ENCODE assay signal across 30 cellular contexts in the genomic region with DNA sequence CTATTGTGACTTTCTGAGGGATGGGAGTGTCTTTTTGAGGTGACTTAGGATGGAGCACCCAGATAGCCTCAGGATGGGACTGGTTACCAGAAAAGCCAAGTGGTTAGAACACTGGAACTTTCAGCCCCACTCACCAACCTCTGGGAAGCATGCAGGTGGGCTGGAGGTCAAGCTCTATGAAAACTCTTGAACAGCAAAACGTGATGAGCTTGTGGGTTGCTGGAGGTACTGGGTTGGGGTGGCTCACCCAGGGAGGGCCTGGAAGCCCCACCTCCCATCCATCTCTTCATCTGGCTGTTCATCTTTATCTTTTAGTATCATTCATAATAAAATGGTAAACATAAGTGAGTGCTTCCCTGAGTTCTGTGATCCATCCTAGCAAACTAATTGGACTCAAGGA.
"Had no signal": no experiment of that assay in that cellular context is flagged by ENCODE, and none has a peak within 500 bp of the region (broad histone marks: within the 10 kb centered on the region; RNA-seq: fewer than 3 reads in every experiment).

No MANE protein-coding gene starts in this region.

- H3K4me2 ChIP-seq: hepatocyte, neural progenitor cell had no signal

- H3K4me1 Mint-ChIP-seq: memory B cell, naive B cell, nephron had no signal

- H3K9me3 ChIP-seq: gastroesophageal sphincter, heart left ventricle, mucosa of descending colon, right lobe of liver, thoracic aorta, tibial nerve, upper lobe of left lung had no signal

- DNase-seq: cortex of kidney; dorsolateral prefrontal cortex; effector CD4-positive, alpha-beta T cell; endodermal cell; foreskin fibroblast; heart left ventricle; kidney; mucosa of descending colon; naive B cell; right lobe of liver; small intestine; stimulated activated CD4-positive, alpha-beta T cell treated with anti-CD3 and anti-CD28 coated beads, Interleukin-15, amount 100 ng/mL, for 24 hours; stimulated activated CD4-positive, alpha-beta T cell treated with anti-CD3 and anti-CD28 coated beads, Interleukin-2, amount 100 ng/mL, for 48 hours; stimulated activated naive B cell treated with anti-CD40 and anti-IgM and Interleukin-4, amounts not matched to agents 10 μg/mL and 1 μg/mL and 100 μg/mL, for 72 hours; upper lobe of left lung had no signal

- H3K4me1 ChIP-seq: gastroesophageal sphincter, heart left ventricle, neural progenitor cell, parathyroid adenoma, right lobe of liver, tibial nerve, upper lobe of left lung had no signal

- H3K27ac ChIP-seq: dorsolateral prefrontal cortex, epithelial cell of prostate, gastroesophageal sphincter, heart left ventricle, hepatocyte, neural progenitor cell, parathyroid adenoma, right lobe of liver, thoracic aorta, tibial nerve, upper lobe of left lung had no signal

- H3K36me3 ChIP-seq: gastroesophageal sphincter, heart left ventricle, neural progenitor cell, right lobe of liver, thoracic aorta, tibial nerve, upper lobe of left lung had no signal

- H3K4me3 Mint-ChIP-seq: endodermal cell; memory B cell; mesothelial cell of epicardium; naive B cell; nephron; neural progenitor cell; stimulated activated naive B cell treated with anti-CD40 and anti-IgM and Interleukin-4, amounts not matched to agents 10 μg/mL and 1 μg/mL and 100 μg/mL, for 72 hours; stimulated activated naive CD8-positive, alpha-beta T cell treated with anti-CD3 and anti-CD28 coated beads, Interleukin-15, Interleukin-2, amounts not matched to agents 100 ng/mL and 50 ng/mL, for 24 hours had no signal

- H3K27me3 Mint-ChIP-seq: progenitor cell of endocrine pancreas; stimulated activated naive CD8-positive, alpha-beta T cell treated with anti-CD3 and anti-CD28 coated beads, Interleukin-15, Interleukin-2, amounts not matched to agents 100 ng/mL and 50 ng/mL, for 24 hours had no signal

- H3K27me3 ChIP-seq: gastroesophageal sphincter, hepatocyte, neural progenitor cell, right lobe of liver, tibial nerve, upper lobe of left lung had no signal

- H3K79me2 ChIP-seq: hepatocyte, parathyroid adenoma had no signal

- H3K36me3 Mint-ChIP-seq: memory B cell; mesothelial cell of epicardium; naive B cell; neural progenitor cell; stimulated activated naive B cell treated with anti-CD40 and anti-IgM and Interleukin-4, amounts not matched to agents 10 μg/mL and 1 μg/mL and 100 μg/mL, for 72 hours had no signal

- H3K4me3 ChIP-seq: dorsolateral prefrontal cortex, gastroesophageal sphincter, heart left ventricle, hepatocyte, lung, mucosa of descending colon, neural progenitor cell, right lobe of liver, thoracic aorta, tibial nerve, upper lobe of left lung had no signal

- H2AFZ ChIP-seq: hepatocyte, neural progenitor cell, parathyroid adenoma had no signal

- H3K9me3 Mint-ChIP-seq: endodermal cell; memory B cell; naive B cell; nephron; neural progenitor cell; stimulated activated naive CD8-positive, alpha-beta T cell treated with anti-CD3 and anti-CD28 coated beads, Interleukin-15, Interleukin-2, amounts not matched to agents 100 ng/mL and 50 ng/mL, for 24 hours had no signal

- ATAC-seq: esophagus mucosa; gastroesophageal sphincter; heart left ventricle; left lobe of liver; mucosa of descending colon; right lobe of liver; stimulated activated naive B cell treated with anti-CD40 and anti-IgM and Interleukin-4, amounts not matched to agents 10 μg/mL and 1 μg/mL and 100 μg/mL, for 72 hours had no signal

- H3K9ac ChIP-seq: neural progenitor cell, parathyroid adenoma had no signal

- H3K27ac Mint-ChIP-seq: endodermal cell; memory B cell; mesothelial cell of epicardium; nephron; neural progenitor cell; progenitor cell of endocrine pancreas; stimulated activated naive B cell treated with anti-CD40 and anti-IgM and Interleukin-4, amounts not matched to agents 10 μg/mL and 1 μg/mL and 100 μg/mL, for 72 hours; stimulated activated naive CD8-positive, alpha-beta T cell treated with anti-CD3 and anti-CD28 coated beads, Interleukin-15, Interleukin-2, amounts not matched to agents 100 ng/mL and 50 ng/mL, for 24 hours had no signal
